10 cellular contexts compared by ENCODE assay signal in genomic region chrX:111363741-111364140, GRCh38. TPM values are rescaled to one million over a fixed set of nuclear protein-coding genes. Genes with fewer than 3 reads are reported as not detected.
"Had no signal": no experiment of that assay in that cellular context is flagged by ENCODE, and none has a peak within 500 bp of the region (broad histone marks: within the 10 kb centered on the region; RNA-seq: fewer than 3 reads in every experiment).

No MANE protein-coding gene starts in this region.

- FAIRE-seq: HTR-8/SVneo, K562 had no signal

- DNase-seq: GM23248, GOT3, H7, HFFc6, IMR-90 had no signal

- H3K9ac ChIP-seq: GM23248 had no signal

- H3K36me3 ChIP-seq: HAP-1 had no signal

- H3K27ac ChIP-seq: GM23248 had no signal

- ATAC-seq: HCT116, K562 had no signal

- H3K9me3 Mint-ChIP-seq: HFFc6 had no signal

- H3K27ac Mint-ChIP-seq: HFFc6 had no signal

- H2AFZ ChIP-seq: GM23248 had no signal

- H3K4me3 Mint-ChIP-seq: HFFc6 had no signal

- H3K4me3 ChIP-seq: GM23248, HAP-1, K562 had no signal

- H3K4me1 ChIP-seq: HAP-1 had no signal

- H3K9me3 ChIP-seq: HAP-1 had no signal

RNA-seq across cellular contexts. Expression of gene DCX, which starts 48.3 kb away (rescaled TPM):
- total RNA-seq: GM23248, HFFc6, HT-29, IMR-90, K562 had no signal
- polyA plus RNA-seq: GM23248, IMR-90, K562 had no signal
